ENCODE assay signal across 19 cellular contexts in the genomic region with DNA sequence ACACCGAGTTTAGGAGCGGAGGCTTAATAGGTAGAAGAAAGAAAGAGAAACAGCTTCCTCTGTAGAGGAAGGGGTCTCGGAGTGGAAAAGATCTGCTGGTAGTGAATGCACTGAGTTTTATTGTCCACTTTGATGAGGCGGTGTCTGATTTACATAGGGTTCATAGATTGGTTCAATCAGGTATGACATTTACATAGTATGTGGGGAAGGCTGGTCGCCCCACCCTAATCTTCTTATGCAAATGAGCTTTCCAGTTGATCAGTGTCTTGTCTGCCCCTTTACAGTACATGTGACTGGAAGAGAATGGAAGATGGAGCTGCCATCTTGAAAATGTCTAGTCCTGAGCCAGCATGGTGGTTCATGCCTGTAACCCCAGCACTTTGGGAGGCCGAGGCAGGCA.
"Had no signal": no experiment of that assay in that cellular context is flagged by ENCODE, and none has a peak within 500 bp of the region (broad histone marks: within the 10 kb centered on the region; RNA-seq: fewer than 3 reads in every experiment).

No MANE protein-coding gene starts in this region.

- DNase-seq: activated CD8-positive, alpha-beta memory T cell treated with anti-CD3 and anti-CD28 coated beads for 24 hours; activated CD8-positive, alpha-beta memory T cell treated with anti-CD3 and anti-CD28 coated beads, Interleukin-2, amount 50 U/mL, for 48 hours; activated naive CD4-positive, alpha-beta T cell treated with Interleukin-2 at 50 U/mL for 16 hours; activated naive CD8-positive, alpha-beta T cell treated with anti-CD3 and anti-CD28 coated beads for 36 hours; activated T-cell treated with anti-CD3 and anti-CD28 coated beads, Interleukin-2, amount 50 U/mL, for 4 hours; colonic mucosa; glutamatergic neuron; kidney glomerular epithelial cell; left ventricle myocardium inferior; midbrain; natural killer cell; retina; stimulated activated CD4-positive, alpha-beta T cell treated with anti-CD3 and anti-CD28 coated beads, Interleukin-2, amount 100 ng/mL, for 48 hours; stimulated activated CD8-positive, alpha-beta memory T cell treated with anti-CD3 and anti-CD28 coated beads, Interleukin-4, amount 100 ng/mL, for 48 hours; stimulated activated naive B cell treated with anti-CD40 and anti-IgM and Interleukin-4, amounts not matched to agents 10 μg/mL and 1 μg/mL and 100 μg/mL, for 72 hours; transverse colon; WERI-Rb-1 had no signal

- H3K27ac ChIP-seq: colonic mucosa, esophagus muscularis mucosa, left ventricle myocardium inferior, transverse colon, WERI-Rb-1 had no signal

- H3K4me2 ChIP-seq: hepatocyte had no signal

- H3K9me3 ChIP-seq: colonic mucosa had no signal

- H2AFZ ChIP-seq: hepatocyte had no signal

- H3K36me3 ChIP-seq: colonic mucosa, esophagus muscularis mucosa, left ventricle myocardium inferior, transverse colon, WERI-Rb-1 had no signal

- ATAC-seq: activated T-cell treated with anti-CD3 and anti-CD28 coated beads, Interleukin-2, amount 50 U/mL, for 4 hours; natural killer cell; stimulated activated naive B cell treated with anti-CD40 and anti-IgM and Interleukin-4, amounts not matched to agents 10 μg/mL and 1 μg/mL and 100 μg/mL, for 72 hours had no signal

- H3K4me1 ChIP-seq: colonic mucosa had no signal

- H3K4me3 ChIP-seq: colonic mucosa, esophagus muscularis mucosa, hepatocyte, left ventricle myocardium inferior, transverse colon had no signal

- H3K79me2 ChIP-seq: hepatocyte had no signal

- H3K27me3 ChIP-seq: colonic mucosa, esophagus muscularis mucosa, hepatocyte, transverse colon had no signal
